19 cellular contexts compared by ENCODE assay signal in the genomic region with DNA sequence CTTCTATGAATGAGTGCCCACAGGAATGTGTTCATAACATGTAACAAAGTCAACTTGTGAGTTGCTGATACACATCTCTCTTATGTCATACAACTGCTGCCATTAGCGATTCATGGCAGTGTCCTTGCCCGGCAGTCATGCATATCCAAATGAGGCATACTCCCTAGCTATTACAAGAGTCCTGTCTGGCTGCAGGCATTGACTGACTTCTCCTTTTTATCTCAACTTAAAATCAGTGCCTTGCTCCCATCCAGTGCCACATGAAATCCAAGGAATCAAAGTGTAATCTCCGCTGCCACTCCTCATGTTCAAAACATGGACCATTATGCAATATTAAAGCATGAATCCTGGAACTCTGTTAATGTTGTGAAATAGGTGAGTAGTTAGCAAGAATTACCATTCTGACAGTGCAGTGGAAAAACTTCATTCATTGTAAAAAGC.
DNase-seq lines count a peak whose midpoint lies in the region; ATAC-seq, FAIRE-seq and TF ChIP-seq lines count a peak whose summit lies in the region.
"Had no signal": no experiment of that assay in that cellular context is flagged by ENCODE, and none has a peak within 500 bp of the region (broad histone marks: within the 10 kb centered on the region; RNA-seq: fewer than 3 reads in every experiment).

No MANE protein-coding gene starts in this region.

- no peak overlapping the region for H2AFZ ChIP-seq in HepG2 (ENCODE audit: low read length)

- peak; percentile 82 for DNase-seq in Caki2 (ENCODE audit: low read depth)
- peak; percentile 52 for DNase-seq in choroid plexus epithelial cell (ENCODE audit: low read depth)
- DNase-seq in HepG2 (ENCODE audit: low spot score), result no peak
- no peak for DNase-seq in NCI-H2196 treated with DMSO at 0.1 percent for 48 hours (lab: John Stamatoyannopoulos, UW; ENCODE audit: unreplicated experiment)
- no peak for DNase-seq in left ventricle myocardium inferior
- DNase-seq in NCI-H187 (lab: John Stamatoyannopoulos, UW), result no peak
- DNase-seq in NCI-H2227 treated with DMSO at 0.1 percent for 48 hours (lab: John Stamatoyannopoulos, UW), result no peak
- DNase-seq: activated CD8-positive, alpha-beta memory T cell treated with anti-CD3 and anti-CD28 coated beads for 24 hours; activated effector memory CD4-positive, alpha-beta T cell treated with anti-CD3 and anti-CD28 coated beads, Interleukin-2, amount 50 U/mL, for 16 hours; dermis blood vessel endothelial cell; HFFc6; Karpas-422; NCI-H1694; NCI-H526 treated with DMSO at 0.1 percent for 48 hours; upper lobe of right lung; WERI-Rb-1 had no signal

- no peak for FAIRE-seq in HepG2 (lab: Jason Lieb, UNC)

- no peaks in the 10 kb centered on the region for H4K20me1 ChIP-seq in HepG2 (ENCODE audit: insufficient read depth, low read length)

- no peak for TF ChIP-seq POLR2A in HepG2 (IDR thresholded peaks at IDR 0.05; ENCODE audit: insufficient read depth in 1 of 2, low read depth in 2 of 2, low read length in 2 of 2)

- H3K4me3 ChIP-seq in choroid plexus epithelial cell (ENCODE audit: low read depth, low read length) (no peak overlapping the region), HepG2 (replicated peaks in 1 of 3; ENCODE audit: insufficient read depth in 1 of 3, low read depth in 2 of 3, low read length in 3 of 3) (no peak overlapping the region), left ventricle myocardium inferior (no peak overlapping the region)
- H3K4me3 ChIP-seq: upper lobe of right lung had no signal

- CTCF ChIA-PET in HepG2 (lab: Yijun Ruan, JAX; ENCODE audit: low intra/inter-chr PET ratio, low total read pairs), result no interaction called here

- TF ChIP-seq EP300 in HepG2 (IDR thresholded peaks at IDR 0.05; ENCODE audit: low read depth in 2 of 2, low read length in 2 of 2) (no peak), HepG2 (CRISPR knock-in tag; IDR thresholded peaks at IDR 0.05; ENCODE audit: borderline replicate concordance) (no peak)

- no peak overlapping the region for H3K9ac ChIP-seq in HepG2 (ENCODE audit: insufficient read depth, low read depth, low read length)

- H3K27ac ChIP-seq in HepG2 (ENCODE audit: extremely low read length, insufficient read depth, low read length) (no peak overlapping the region), left ventricle myocardium inferior (replicated peaks) (no peak overlapping the region)
- H3K27ac ChIP-seq: neutrophil, upper lobe of right lung, WERI-Rb-1 had no signal

- H3K36me3 ChIP-seq in HepG2 (replicated peaks in 1 of 2; ENCODE audit: control insufficient read depth in 1 of 2, insufficient read depth in 2 of 2, low read length in 2 of 2) (no peaks in the 10 kb centered on the region), left ventricle myocardium inferior (no peaks in the 10 kb centered on the region)
- H3K36me3 ChIP-seq: neutrophil, upper lobe of right lung, WERI-Rb-1 had no signal

- H3K79me2 ChIP-seq in HepG2 (ENCODE audit: insufficient read depth, low read length), result no peaks in the 10 kb centered on the region

- intact Hi-C loops in HepG2 (cut with micrococcal nuclease; ENCODE audit: unreplicated experiment) (no loop called here), left ventricle myocardium inferior (cut with micrococcal nuclease) (loop anchor here (10.0 kb wide), 1 partner anchor 376 kb away; no protein-coding TSS in a partner anchor)

- no peak for TF ChIP-seq RAD21 in HepG2 (CRISPR knock-in tag; IDR thresholded peaks at IDR 0.05)

- no peaks in the 10 kb centered on the region for H3K4me1 ChIP-seq in HepG2 (ENCODE audit: insufficient read depth, low read length)
- no peaks in the 10 kb centered on the region for H3K4me1 ChIP-seq in left ventricle myocardium inferior
- H3K4me1 ChIP-seq: upper lobe of right lung had no signal

- H3K9me3 ChIP-seq in HepG2 (ENCODE audit: low read length) (no peaks in the 10 kb centered on the region), left ventricle myocardium inferior (replicated peaks) (no peaks in the 10 kb centered on the region)
- H3K9me3 ChIP-seq: neutrophil, upper lobe of right lung had no signal

- in situ Hi-C loops in Caki2 (cut with HindIII; ENCODE audit: low pct_unique_long_range_greater_than_20kb, low sequenced_read_pairs) (no loop called here), HepG2 (cut with HindIII; ENCODE audit: extremely low pct_ligation_motif_present, low pct_unique_long_range_greater_than_20kb) (loop anchor here (10.0 kb wide), 1 partner anchor 376 kb away; no protein-coding TSS in a partner anchor)

- H3K27me3 ChIP-seq in HepG2 (ENCODE audit: control insufficient read depth in 1 of 2, insufficient read depth in 2 of 2, low read length in 2 of 2), result no peaks in the 10 kb centered on the region
- no peaks in the 10 kb centered on the region for H3K27me3 ChIP-seq in left ventricle myocardium inferior (ENCODE audit: low read depth)
- H3K27me3 ChIP-seq: neutrophil, upper lobe of right lung had no signal

- ATAC-seq in HG02884 (IDR thresholded peaks at IDR 0.05; ENCODE audit: unreplicated experiment) (peak; percentile 35), HepG2 (no peak)
- ATAC-seq: stimulated activated effector memory CD8-positive, alpha-beta T cell treated with anti-CD3 and anti-CD28 coated beads, Interleukin-12 subunit alpha, Interleukin-12 subunit beta, amount 100 ng/mL, for 72 hours; upper lobe of right lung had no signal

- TF ChIP-seq CTCF in choroid plexus epithelial cell (conservative IDR thresholded peaks at IDR 0.05; ENCODE audit: low read depth, low read length) (no peak), HepG2 (CRISPR knock-in tag; IDR thresholded peaks at IDR 0.05) (no peak), left ventricle myocardium inferior (IDR thresholded peaks at IDR 0.05; ENCODE audit: borderline replicate concordance) (no peak)

- POLR2A ChIA-PET in HepG2 (lab: Yijun Ruan, JAX), result no interaction called here

- BruUV-seq in HepG2 (replicated peaks; lab: Mats Ljungman, UMichigan), result no TSS peak

- WGBS in HepG2 (ENCODE audit: low lambda C conversion rate), result 0% methylated on average over 1 of the region's 3 CpGs

- no peak overlapping the region for H3K4me2 ChIP-seq in HepG2 (ENCODE audit: low read depth, low read length)

TF ChIP-seq in HepG2, 621 proteins besides CTCF, POLR2A, EP300 and RAD21:
- TF ChIP-seq ZNF296 (CRISPR knock-in tag; conservative IDR thresholded peaks at IDR 0.05) (no peak), CEBPB (IDR thresholded peaks at IDR 0.05; ENCODE audit: borderline replicate concordance, low read depth, low read length) (peak; percentile 70; the same call in 1 of the 2 replicates), GABPA (IDR thresholded peaks at IDR 0.05; ENCODE audit: low read depth, low read length) (no peak), GABPA (CRISPR knock-in tag; IDR thresholded peaks at IDR 0.05; ENCODE audit: low read depth) (no peak), ZNF766 (CRISPR knock-in tag; IDR thresholded peaks at IDR 0.05; ENCODE audit: borderline replicate concordance) (no peak)

Comparison
In these comparisons a context has a peak if more than half of its experiments do, and no peak if none do; other contexts are left out.
1. DNase-seq: peak in Caki2 (single experiment) and choroid plexus epithelial cell (single experiment); none in HepG2 (single experiment), NCI-H2196 treated with DMSO at 0.1 percent for 48 hours (single experiment), left ventricle myocardium inferior (single experiment), NCI-H187 (0 of 2) and NCI-H2227 treated with DMSO at 0.1 percent for 48 hours (single experiment).